ENCODE assay signal across 9 cellular contexts in the genomic region with DNA sequence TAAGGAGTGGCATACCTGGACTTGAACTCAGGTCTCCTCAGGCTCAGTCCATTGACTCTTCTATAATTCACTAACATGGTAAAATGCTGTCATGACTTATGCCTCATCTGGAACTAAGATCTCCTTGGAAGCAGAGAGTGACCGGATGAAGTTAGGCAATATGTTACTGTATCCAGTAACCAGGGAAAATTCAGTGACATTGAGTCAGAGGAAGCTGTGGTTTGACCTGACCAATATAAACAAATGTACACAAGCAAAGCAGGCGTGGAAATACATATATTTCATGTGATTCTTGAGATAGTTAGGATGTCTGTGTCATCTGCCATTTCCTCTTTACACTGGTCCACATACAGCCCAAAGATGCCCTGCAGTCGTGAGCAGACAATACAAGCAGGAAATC. TPM values are rescaled to one million over a fixed set of nuclear protein-coding genes. Genes with fewer than 3 reads are reported as not detected.
A peak's percentile ranks its signal among the peaks of the same experiment; 100 is the strongest.
DNase-seq lines count a peak whose midpoint lies in the region; ATAC-seq and TF ChIP-seq lines count a peak whose summit lies in the region.
"Had no signal": no experiment of that assay in that cellular context is flagged by ENCODE, and none has a peak within 500 bp of the region (broad histone marks: within the 10 kb centered on the region; RNA-seq: fewer than 3 reads in every experiment).

No MANE protein-coding gene starts in this region.

- no peak overlapping the region for H3K4ac ChIP-seq in mesendoderm (ENCODE audit: low read depth, low read length)

- H4K8ac ChIP-seq in mesendoderm (ENCODE audit: low read depth, low read length) = no peak overlapping the region

- TF ChIP-seq POLR2A in gastrocnemius medialis (IDR thresholded peaks at IDR 0.05) = no peak

- intact Hi-C loops in gastrocnemius medialis (cut with DNase I; ENCODE audit: low total_unique reads) (no loop called here), left colon (cut with DNase I, micrococcal nuclease) (no loop called here)

- in situ Hi-C loops in gastrocnemius medialis (cut with MboI; ENCODE audit: low sequenced_read_pairs in 4 of 4) = no loop called here

- no peak overlapping the region for H4K5ac ChIP-seq in mesendoderm (ENCODE audit: low read length)

- H3K27ac ChIP-seq in gastrocnemius medialis (peak overlapping the region; percentile 48 to 62 (median 58)), mesendoderm (ENCODE audit: low read depth, low read length) (no peak overlapping the region)

- no peaks in the 10 kb centered on the region for H3K79me2 ChIP-seq in mesendoderm (ENCODE audit: control insufficient read depth, insufficient read depth, low read length)

- no peak overlapping the region for H3K4me3 ChIP-seq in gastrocnemius medialis
- H3K4me3 ChIP-seq in mesendoderm (ENCODE audit: low read length) = no peak overlapping the region

- no CpG with 5 or more reads among the region's 3 CpGs for WGBS in mesendoderm (ENCODE audit: extremely low coverage, insufficient coverage, low lambda C conversion rate)

- H3K36me3 ChIP-seq in gastrocnemius medialis = no peaks in the 10 kb centered on the region
- H3K36me3 ChIP-seq in mesendoderm (ENCODE audit: control insufficient read depth, insufficient read depth, low read length) = no peaks in the 10 kb centered on the region

- H3K4me2 ChIP-seq in mesendoderm (ENCODE audit: low read length) = no peak overlapping the region

- ATAC-seq in gastrocnemius medialis (peak in 1 of 2 donors; percentile 44), left colon (no peak), GM18517 (IDR thresholded peaks at IDR 0.05; ENCODE audit: unreplicated experiment) (no peak), GM19324 (IDR thresholded peaks at IDR 0.05; ENCODE audit: low FRiP score, unreplicated experiment) (no peak)

- no peak overlapping the region for H3K9ac ChIP-seq in mesendoderm (ENCODE audit: low read length)

- no peaks in the 10 kb centered on the region for H3K9me3 ChIP-seq in gastrocnemius medialis

- H3K18ac ChIP-seq in mesendoderm (ENCODE audit: low read length) = no peak overlapping the region

- no peak overlapping the region for H2BK5ac ChIP-seq in mesendoderm (ENCODE audit: low read length)

- H3K27me3 ChIP-seq in gastrocnemius medialis (no peaks in the 10 kb centered on the region), mesendoderm (ENCODE audit: insufficient read depth, low read length, poor library complexity) (no peaks in the 10 kb centered on the region)

- no peak overlapping the region for H2BK15ac ChIP-seq in mesendoderm (replicated peaks; ENCODE audit: low read depth)

- H3K79me1 ChIP-seq in mesendoderm (ENCODE audit: low read length) = no peaks in the 10 kb centered on the region

- no peak overlapping the region for H3K56ac ChIP-seq in mesendoderm (ENCODE audit: low read length)

- no peak overlapping the region for H2AK5ac ChIP-seq in mesendoderm (ENCODE audit: low read length)

- H3K4me1 ChIP-seq in gastrocnemius medialis (peaks cover 0 to 14% of the 10 kb centered on the region in 2 donors), mesendoderm (ENCODE audit: control insufficient read depth, low read depth, low read length) (no peaks in the 10 kb centered on the region)

- no peak overlapping the region for H2BK120ac ChIP-seq in mesendoderm (ENCODE audit: low read depth, low read length)

- TF ChIP-seq CTCF in gastrocnemius medialis (IDR thresholded peaks at IDR 0.05 in 4 of 5, conservative IDR thresholded peaks at IDR 0.05 in 1 of 5) = no peak

- peak; percentile 100 for DNase-seq in ELR (ENCODE audit: low read depth)
- DNase-seq in RKO (ENCODE audit: low spot score) = peak; percentile 100
- peak; percentile 98 for DNase-seq in fibroblast of gingiva (ENCODE audit: low read depth)
- DNase-seq in gastrocnemius medialis = no peak
- no peak for DNase-seq in left colon
- DNase-seq in mesendoderm = no peak
- DNase-seq: NCI-H2029 treated with DMSO at 0.1 percent for 48 hours had no signal

- no peak overlapping the region for H3K23ac ChIP-seq in mesendoderm (ENCODE audit: low read length)

RNA-seq across cellular contexts. Expression of gene SGIP1, which starts 30.3 kb away (rescaled TPM):
- 1 to 10 TPM; 2.5 to 7.1 (median 2.9) TPM for total RNA-seq in gastrocnemius medialis
- 1 to 10 TPM; 1.0 to 2.4 TPM for total RNA-seq in left colon
- polyA plus RNA-seq in mesendoderm (2013, experiment 1 of 2) = 0.77 TPM
- polyA plus RNA-seq in mesendoderm (2013, experiment 2 of 2) = 0.84 TPM

Comparison
In these comparisons a context has a peak if more than half of its experiments do, and no peak if none do; other contexts are left out.
1. DNase-seq: peak in ELR (single experiment), RKO (single experiment) and fibroblast of gingiva (single experiment); none in gastrocnemius medialis (0 of 2), left colon (0 of 2) and mesendoderm (single experiment).